In genomic region chr10:92590623-92591549, GRCh38 we compare ENCODE assay signal across 8 cellular contexts. TPM values are rescaled to one million over a fixed set of nuclear protein-coding genes. Genes with fewer than 3 reads are reported as not detected.
A peak's percentile ranks its signal among the peaks of the same experiment; 100 is the strongest.
DNase-seq lines count a peak whose midpoint lies in the region; ATAC-seq and TF ChIP-seq lines count a peak whose summit lies in the region.

No MANE protein-coding gene starts in this region.

- H3K9me3 Mint-ChIP-seq in chondrocyte (ENCODE audit: low read depth), result no peaks in the 10 kb centered on the region

- TF ChIP-seq CTCF in chondrocyte (IDR thresholded peaks at IDR 0.05), result peak; percentile 68

- no peaks in the 10 kb centered on the region for H3K27me3 Mint-ChIP-seq in chondrocyte (ENCODE audit: low read depth)

- peak overlapping the region; percentile 93 for H3K27ac Mint-ChIP-seq in chondrocyte (ENCODE audit: unreplicated experiment)

- peaks cover 42% of the 10 kb centered on the region for H3K4me1 Mint-ChIP-seq in chondrocyte (ENCODE audit: low read depth)

- ATAC-seq in GM19023 (IDR thresholded peaks at IDR 0.05; ENCODE audit: unreplicated experiment) (peak; percentile 12), HG03439 (IDR thresholded peaks at IDR 0.05; ENCODE audit: unreplicated experiment) (peak; percentile 18), left lobe of liver (peak; percentile 9)

- H3K36me3 Mint-ChIP-seq in chondrocyte (ENCODE audit: low read depth), result no peaks in the 10 kb centered on the region

- peak; percentile 1 for DNase-seq in COR-L47 (lab: John Stamatoyannopoulos, UW)
- peak; percentile 76 for DNase-seq in RPMI7951 (ENCODE audit: low read depth)
- DNase-seq in chondrocyte (ENCODE audit: low spot score), result no peak
- DNase-seq in left lobe of liver (ENCODE audit: low spot score), result no peak
- DNase-seq in superior temporal gyrus (ENCODE audit: extremely low spot score), result peak; percentile 50
- no peak for DNase-seq in kidney glomerular epithelial cell (lab: John Stamatoyannopoulos, UW)

- H3K4me3 Mint-ChIP-seq in chondrocyte (ENCODE audit: unreplicated experiment), result peak overlapping the region; percentile 92

RNA-seq across cellular contexts. Expression of gene KIF11, which starts 2.0 kb away (rescaled TPM):
- total RNA-seq in RPMI7951 (2014; rRNA removed; shearing (Covaris generic)), result 58.1 and 66.2 TPM in 2 replicates
- total RNA-seq in chondrocyte (6.6 to 9.9 TPM (median 7.1 TPM) in 3 replicates), left lobe of liver (0.38 TPM)

RNA-seq across cellular contexts. Expression of gene IDE, which starts 17.0 kb away (rescaled TPM):
- total RNA-seq in RPMI7951 (2014; rRNA removed; shearing (Covaris generic)), result 11.2 and 13.9 TPM in 2 replicates
- total RNA-seq in chondrocyte, result 42.0 to 57.5 TPM (median 44.6 TPM) in 3 replicates
- total RNA-seq in left lobe of liver, result 26.9 TPM

Comparison
In these comparisons a context has a peak if more than half of its experiments do, and no peak if none do; other contexts are left out.
1. DNase-seq: peak in COR-L47 (single experiment), RPMI7951 (single experiment) and superior temporal gyrus (single experiment); none in chondrocyte (single experiment), left lobe of liver (single experiment) and kidney glomerular epithelial cell (single experiment).
2. Peak in every context shown above with its lines, with median percentiles within 50 percentile points of each other: ATAC-seq.